ENCODE assay signal across 31 cellular contexts in the genomic region with DNA sequence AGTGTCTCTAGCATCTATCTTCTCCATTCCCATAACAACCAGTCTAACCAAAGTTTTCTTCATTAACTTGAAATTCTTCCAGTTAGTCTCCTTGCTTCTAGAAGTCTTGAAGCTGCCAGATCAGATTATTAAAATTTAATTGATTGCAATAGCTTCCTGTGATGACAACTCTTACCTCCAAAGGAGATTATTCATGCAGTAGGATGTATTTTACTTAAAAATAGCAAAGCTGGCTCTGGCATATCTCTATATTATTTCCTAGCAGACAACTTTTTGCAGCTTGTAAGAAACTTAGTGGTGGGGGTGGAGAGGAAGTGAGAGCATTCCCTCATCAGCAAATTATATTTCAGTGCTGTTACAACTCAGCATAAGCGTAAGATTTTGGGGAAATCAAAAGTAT.
"Had no signal": no experiment of that assay in that cellular context is flagged by ENCODE, and none has a peak within 500 bp of the region (broad histone marks: within the 10 kb centered on the region; RNA-seq: fewer than 3 reads in every experiment).

No MANE protein-coding gene starts in this region.

- H3K27ac Mint-ChIP-seq: immature natural killer cell; naive thymus-derived CD8-positive, alpha-beta T cell; nephron progenitor cell; neural progenitor cell; progenitor cell of endocrine pancreas; stimulated activated effector memory CD8-positive, alpha-beta T cell treated with anti-CD3 and anti-CD28 coated beads, Interleukin-12 subunit alpha, Interleukin-12 subunit beta, amount 100 ng/mL, for 72 hours; stimulated activated naive CD8-positive, alpha-beta T cell treated with anti-CD3 and anti-CD28 coated beads, Interleukin-15, Interleukin-2, amounts not matched to agents 100 ng/mL and 50 ng/mL, for 24 hours had no signal

- H3K27ac ChIP-seq: left lung, lower lobe of right lung, neural progenitor cell, neutrophil, parathyroid adenoma, sigmoid colon, spleen, suprapubic skin, thoracic aorta, tibial artery, upper lobe of right lung had no signal

- H3K4me3 ChIP-seq: left lung, lower lobe of right lung, neural progenitor cell, sigmoid colon, spleen, suprapubic skin, thoracic aorta, tibial artery, upper lobe of right lung had no signal

- H3K9ac ChIP-seq: neural progenitor cell, parathyroid adenoma had no signal

- H3K27me3 ChIP-seq: left lung, neural progenitor cell, neutrophil, sigmoid colon, spleen, suprapubic skin, tibial artery, upper lobe of right lung had no signal

- H3K79me2 ChIP-seq: parathyroid adenoma had no signal

- H3K9me3 ChIP-seq: left lung, lower lobe of right lung, neutrophil, sigmoid colon, spleen, suprapubic skin, thoracic aorta, tibial artery, upper lobe of right lung had no signal

- H3K27me3 Mint-ChIP-seq: naive thymus-derived CD8-positive, alpha-beta T cell; progenitor cell of endocrine pancreas; stimulated activated naive CD8-positive, alpha-beta T cell treated with anti-CD3 and anti-CD28 coated beads, Interleukin-15, Interleukin-2, amounts not matched to agents 100 ng/mL and 50 ng/mL, for 24 hours had no signal

- H3K4me2 ChIP-seq: neural progenitor cell had no signal

- DNase-seq: hypothalamus; immature natural killer cell; kidney; left colon; left lung; lower lobe of right lung; mammary epithelial cell; mesenchymal stem cell; naive thymus-derived CD8-positive, alpha-beta T cell; nephron progenitor cell; occipital lobe; retina; right cardiac atrium; sigmoid colon; small intestine; spleen; stimulated activated CD4-positive, alpha-beta T cell treated with anti-CD3 and anti-CD28 coated beads, Interleukin-4, amount 100 ng/mL, for 24 hours; stimulated activated naive CD4-positive, alpha-beta T cell; tibial artery; trophoblast cell; upper lobe of right lung had no signal

- H3K36me3 Mint-ChIP-seq: immature natural killer cell; naive thymus-derived CD8-positive, alpha-beta T cell; stimulated activated effector memory CD8-positive, alpha-beta T cell treated with anti-CD3 and anti-CD28 coated beads, Interleukin-12 subunit alpha, Interleukin-12 subunit beta, amount 100 ng/mL, for 72 hours had no signal

- H3K9me3 Mint-ChIP-seq: nephron progenitor cell; neural progenitor cell; stimulated activated effector memory CD8-positive, alpha-beta T cell treated with anti-CD3 and anti-CD28 coated beads, Interleukin-12 subunit alpha, Interleukin-12 subunit beta, amount 100 ng/mL, for 72 hours; stimulated activated naive CD8-positive, alpha-beta T cell treated with anti-CD3 and anti-CD28 coated beads, Interleukin-15, Interleukin-2, amounts not matched to agents 100 ng/mL and 50 ng/mL, for 24 hours had no signal

- H3K4me1 Mint-ChIP-seq: immature natural killer cell; naive thymus-derived CD8-positive, alpha-beta T cell; neural progenitor cell; stimulated activated effector memory CD8-positive, alpha-beta T cell treated with anti-CD3 and anti-CD28 coated beads, Interleukin-12 subunit alpha, Interleukin-12 subunit beta, amount 100 ng/mL, for 72 hours had no signal

- H3K4me3 Mint-ChIP-seq: immature natural killer cell; naive thymus-derived CD8-positive, alpha-beta T cell; nephron progenitor cell; neural progenitor cell; stimulated activated effector memory CD8-positive, alpha-beta T cell treated with anti-CD3 and anti-CD28 coated beads, Interleukin-12 subunit alpha, Interleukin-12 subunit beta, amount 100 ng/mL, for 72 hours; stimulated activated naive CD8-positive, alpha-beta T cell treated with anti-CD3 and anti-CD28 coated beads, Interleukin-15, Interleukin-2, amounts not matched to agents 100 ng/mL and 50 ng/mL, for 24 hours had no signal

- ATAC-seq: left colon; left lung; lower lobe of right lung; naive thymus-derived CD8-positive, alpha-beta T cell; right cardiac atrium; stimulated activated effector memory CD8-positive, alpha-beta T cell treated with anti-CD3 and anti-CD28 coated beads, Interleukin-12 subunit alpha, Interleukin-12 subunit beta, amount 100 ng/mL, for 72 hours; upper lobe of right lung had no signal

- H3K36me3 ChIP-seq: left lung, lower lobe of right lung, neural progenitor cell, neutrophil, sigmoid colon, spleen, suprapubic skin, thoracic aorta, tibial artery, upper lobe of right lung had no signal

- H2AFZ ChIP-seq: neural progenitor cell, parathyroid adenoma had no signal

- H3K4me1 ChIP-seq: left lung, lower lobe of right lung, neural progenitor cell, parathyroid adenoma, sigmoid colon, spleen, suprapubic skin, tibial artery, upper lobe of right lung had no signal

- FAIRE-seq: islet of Langerhans, kidney, small intestine, urothelium cell line had no signal
